ENCODE assay signal across 27 cellular contexts in genomic region chr2:136557203-136557602, GRCh38.
"Had no signal": no experiment of that assay in that cellular context is flagged by ENCODE, and none has a peak within 500 bp of the region (broad histone marks: within the 10 kb centered on the region; RNA-seq: fewer than 3 reads in every experiment).

No MANE protein-coding gene starts in this region.

- H3K4me3 ChIP-seq: colonic mucosa, esophagus squamous epithelium, gastrocnemius medialis, heart right ventricle, left lung, lower lobe of right lung, mucosa of descending colon had no signal

- H3K9me3 ChIP-seq: colonic mucosa, esophagus squamous epithelium, gastrocnemius medialis, heart right ventricle, left lung, lower lobe of right lung, mucosa of descending colon had no signal

- H3K27me3 Mint-ChIP-seq: dendritic cell treated with granulocyte-macrophage colony-stimulating factor and Interleukin-4, amounts not matched to agents 40 ng/mL and 50 ng/mL, for 4 days had no signal

- H3K4me1 ChIP-seq: colonic mucosa, esophagus squamous epithelium, gastrocnemius medialis, heart right ventricle, left lung, lower lobe of right lung had no signal

- FAIRE-seq: endometrium, islet of Langerhans, keratinocyte had no signal

- DNase-seq: colonic mucosa; cortex of kidney; effector CD8-positive, alpha-beta T cell; effector memory CD8-positive, alpha-beta T cell; endodermal cell; erythroblast; esophagus squamous epithelium; foreskin fibroblast; foreskin melanocyte; gastrocnemius medialis; glutamatergic neuron; head of caudate nucleus; heart right ventricle; hippocampal formation; left cardiac atrium; left lung; left ventricle myocardium superior; lower lobe of right lung; mesenchymal stem cell; mucosa of descending colon had no signal

- H3K27me3 ChIP-seq: colonic mucosa, esophagus squamous epithelium, gastrocnemius medialis had no signal

- H3K36me3 Mint-ChIP-seq: mesothelial cell of epicardium had no signal

- H3K4me3 Mint-ChIP-seq: dendritic cell treated with granulocyte-macrophage colony-stimulating factor and Interleukin-4, amounts not matched to agents 40 ng/mL and 50 ng/mL, for 4 days; effector memory CD8-positive, alpha-beta T cell; endodermal cell; mesothelial cell of epicardium had no signal

- H3K27ac ChIP-seq: colonic mucosa, epithelial cell of prostate, esophagus squamous epithelium, gastrocnemius medialis, heart right ventricle, left lung, lower lobe of right lung had no signal

- ATAC-seq: effector memory CD8-positive, alpha-beta T cell; esophagus mucosa; gastrocnemius medialis; heart right ventricle; left cardiac atrium; left lung; left ventricle myocardium superior; lower lobe of right lung; mucosa of descending colon had no signal

- H3K4me1 Mint-ChIP-seq: mesothelial cell of epicardium had no signal

- H3K27ac Mint-ChIP-seq: dendritic cell treated with granulocyte-macrophage colony-stimulating factor and Interleukin-4, amounts not matched to agents 40 ng/mL and 50 ng/mL, for 4 days; effector memory CD8-positive, alpha-beta T cell; endodermal cell; mesothelial cell of epicardium had no signal

- H3K36me3 ChIP-seq: colonic mucosa, esophagus squamous epithelium, gastrocnemius medialis, heart right ventricle, left lung, lower lobe of right lung had no signal

- H3K9me3 Mint-ChIP-seq: dendritic cell treated with granulocyte-macrophage colony-stimulating factor and Interleukin-4, amounts not matched to agents 40 ng/mL and 50 ng/mL, for 4 days; effector memory CD8-positive, alpha-beta T cell; endodermal cell; mesothelial cell of epicardium had no signal
